3 cellular contexts compared by ENCODE assay signal in genomic region chr21:31924548-31924947, GRCh38.
"Had no signal": no experiment of that assay in that cellular context is flagged by ENCODE, and none has a peak within 500 bp of the region (broad histone marks: within the 10 kb centered on the region; RNA-seq: fewer than 3 reads in every experiment).

No MANE protein-coding gene starts in this region.

- H3K4me3 ChIP-seq: GM12878 had no signal

- DNase-seq: GDM1, GF-D8 had no signal
